Comparison of ENCODE assay signal across 9 cellular contexts in genomic region chr19:29873801-29874575, GRCh38.
A peak's percentile ranks its signal among the peaks of the same experiment; 100 is the strongest.
DNase-seq lines count a peak whose midpoint lies in the region; ATAC-seq, FAIRE-seq and TF ChIP-seq lines count a peak whose summit lies in the region.
"Had no signal": no experiment of that assay in that cellular context is flagged by ENCODE, and none has a peak within 500 bp of the region (broad histone marks: within the 10 kb centered on the region; RNA-seq: fewer than 3 reads in every experiment).

No MANE protein-coding gene starts in this region.

- in situ Hi-C loops in HepG2 (cut with HindIII; ENCODE audit: extremely low pct_ligation_motif_present, low pct_unique_long_range_greater_than_20kb) = loop anchor here (5.0 kb wide), 1 partner anchor 112 kb away; no protein-coding TSS in a partner anchor
- in situ Hi-C loops in transverse colon (cut with MboI; ENCODE audit: low pct_ligation_motif_present in 1 of 4, low pct_unique_long_range_greater_than_20kb in 1 of 4, low sequenced_read_pairs in 3 of 4) = loop anchor here in 3 of 4 donors (10.0 to 25.0 kb wide), 3 partner anchors 109 to 139 kb away; no protein-coding TSS in a partner anchor

- H3K4me1 ChIP-seq in HepG2 (ENCODE audit: insufficient read depth, low read length) (peaks cover 25% of the 10 kb centered on the region), right lobe of liver (peaks cover 0 to 10% (median 0%) of the 10 kb centered on the region in 4 donors), SK-N-SH (ENCODE audit: control insufficient read depth in 1 of 2, insufficient read depth in 2 of 2, low read depth in 1 of 2, low read length in 1 of 2) (peaks cover 0 to 6% of the 10 kb centered on the region in 2 experiments; a peak in 1 of 4 replicates), iPS-20b (ENCODE audit: insufficient read depth, low read length) (no peaks in the 10 kb centered on the region), transverse colon (peaks cover 7 to 15% (median 11%) of the 10 kb centered on the region in 4 donors)

- H3K9me3 ChIP-seq in HepG2 (ENCODE audit: low read length) = no peaks in the 10 kb centered on the region
- H3K9me3 ChIP-seq in right lobe of liver = no peaks in the 10 kb centered on the region
- no peaks in the 10 kb centered on the region for H3K9me3 ChIP-seq in SK-N-SH
- H3K9me3 ChIP-seq in iPS-20b (ENCODE audit: insufficient read depth, low read depth, low read length) = no peaks in the 10 kb centered on the region
- no peaks in the 10 kb centered on the region for H3K9me3 ChIP-seq in transverse colon

- no peak for TF ChIP-seq CTCF in HepG2 (CRISPR knock-in tag; IDR thresholded peaks at IDR 0.05)
- no peak for TF ChIP-seq CTCF in right lobe of liver (IDR thresholded peaks at IDR 0.05)
- no peak; the same call in 1 of the 2 replicates for TF ChIP-seq CTCF in SK-N-SH (IDR thresholded peaks at IDR 0.05)
- TF ChIP-seq CTCF in transverse colon (IDR thresholded peaks at IDR 0.05) = peak in 3 of 5 experiments; percentile 6 to 23 (median 8)

- CTCF ChIA-PET in HepG2 (lab: Yijun Ruan, JAX; ENCODE audit: low intra/inter-chr PET ratio, low total read pairs) (interaction anchor here (0.7 to 4.4 kb wide), 5 partner anchors 88 to 143 kb away, joined by 4 to 44 read pairs (median 8); no protein-coding TSS in a partner anchor), SK-N-SH (lab: Yijun Ruan, JAX) (interaction anchor here (0.6 to 5.5 kb wide), 39 partner anchors 9 to 775 kb away, joined by 3 to 81 read pairs (median 4); partner anchors contain the start of gene URI1)

- TF ChIP-seq EP300 in HepG2 (IDR thresholded peaks at IDR 0.05; ENCODE audit: low read depth in 2 of 2, low read length in 2 of 2) = no peak
- TF ChIP-seq EP300 in HepG2 (CRISPR knock-in tag; IDR thresholded peaks at IDR 0.05; ENCODE audit: borderline replicate concordance) = no peak
- no peak for TF ChIP-seq EP300 in SK-N-SH (IDR thresholded peaks at IDR 0.05; ENCODE audit: borderline replicate concordance in 1 of 2, low read depth in 1 of 2, low read length in 1 of 2)
- TF ChIP-seq EP300 in transverse colon (IDR thresholded peaks at IDR 0.05; ENCODE audit: low read depth) = no peak

- WGBS in HepG2 (ENCODE audit: low lambda C conversion rate) = 30% methylated on average over 30 of the region's 40 CpGs
- WGBS in right lobe of liver (ENCODE audit: insufficient coverage, low coverage, low lambda C conversion rate, missing lambda C conversion rate) = 43% methylated on average over 6 of the region's 40 CpGs
- WGBS in SK-N-SH (ENCODE audit: low lambda C conversion rate) = 50% methylated on average over 17 of the region's 40 CpGs
- 44% methylated on average over 28 of the region's 40 CpGs; no CpG with 5 or more reads in 1 of the 2 donors for WGBS in transverse colon (ENCODE audit: low coverage in 1 of 2), 2 donors

- H3K79me2 ChIP-seq in HepG2 (ENCODE audit: insufficient read depth, low read length) (no peaks in the 10 kb centered on the region), SK-N-SH (ENCODE audit: insufficient read depth) (no peaks in the 10 kb centered on the region)

- DNase-seq in HepG2 (ENCODE audit: low spot score) (no peak), right lobe of liver (no peak), SK-N-SH (peak; percentile 49), transverse colon (no peak), NCI-H1436 treated with DMSO at 0.1 percent for 48 hours (lab: John Stamatoyannopoulos, UW) (no peak)

- H3K4me2 ChIP-seq in HepG2 (ENCODE audit: low read depth, low read length) (peak overlapping the region; percentile 71), SK-N-SH (peak overlapping the region; percentile 89)

- no peaks in the 10 kb centered on the region for H3F3A ChIP-seq in SK-N-SH (replicated peaks; ENCODE audit: insufficient read depth)

- TF ChIP-seq POLR2A in HepG2 (IDR thresholded peaks at IDR 0.05; ENCODE audit: insufficient read depth in 1 of 2, low read depth in 2 of 2, low read length in 2 of 2) = no peak
- no peak for TF ChIP-seq POLR2A in right lobe of liver (IDR thresholded peaks at IDR 0.05)
- TF ChIP-seq POLR2A in transverse colon (IDR thresholded peaks at IDR 0.05) = no peak

- intact Hi-C loops in HepG2 (cut with micrococcal nuclease; ENCODE audit: unreplicated experiment) = loop anchor here (2.0 kb wide), 1 partner anchor 103 kb away; no protein-coding TSS in a partner anchor
- intact Hi-C loops in right lobe of liver (cut with DNase I) = loop anchor here (10.0 kb wide), 1 partner anchor 109 kb away; no protein-coding TSS in a partner anchor
- intact Hi-C loops in transverse colon (cut with DNase I; ENCODE audit: low total_unique reads) = loop anchor here (5.0 to 10.0 kb wide), 2 partner anchors 112 to 139 kb away; no protein-coding TSS in a partner anchor

- H3K9ac ChIP-seq in HepG2 (ENCODE audit: insufficient read depth, low read depth, low read length) = no peak overlapping the region
- no peak overlapping the region; the same call in 1 of the 2 replicates for H3K9ac ChIP-seq in SK-N-SH
- no peak overlapping the region for H3K9ac ChIP-seq in iPS-20b (ENCODE audit: low read depth, low read length)

- H4K20me1 ChIP-seq in HepG2 (ENCODE audit: insufficient read depth, low read length) (no peaks in the 10 kb centered on the region), SK-N-SH (ENCODE audit: insufficient read depth) (no peaks in the 10 kb centered on the region)

- H3K9me2 ChIP-seq in SK-N-SH = no peaks in the 10 kb centered on the region

- no peaks in the 10 kb centered on the region for H3K36me3 ChIP-seq in HepG2 (replicated peaks in 1 of 2; ENCODE audit: control insufficient read depth in 1 of 2, insufficient read depth in 2 of 2, low read length in 2 of 2)
- no peaks in the 10 kb centered on the region for H3K36me3 ChIP-seq in right lobe of liver
- no peaks in the 10 kb centered on the region for H3K36me3 ChIP-seq in SK-N-SH (replicated peaks in 1 of 2; ENCODE audit: control insufficient read depth in 1 of 2, insufficient read depth in 2 of 2, low read length in 1 of 2)
- no peaks in the 10 kb centered on the region for H3K36me3 ChIP-seq in iPS-20b (ENCODE audit: insufficient read depth, low read depth, low read length)
- no peaks in the 10 kb centered on the region for H3K36me3 ChIP-seq in transverse colon

- ATAC-seq in HepG2 (no peak), right lobe of liver (no peak), GM18519 (IDR thresholded peaks at IDR 0.05; ENCODE audit: low FRiP score, unreplicated experiment) (no peak), HG03432 (IDR thresholded peaks at IDR 0.05; ENCODE audit: unreplicated experiment) (no peak)

- no peak for TF ChIP-seq RAD21 in HepG2 (CRISPR knock-in tag; IDR thresholded peaks at IDR 0.05)
- no peak for TF ChIP-seq RAD21 in SK-N-SH (IDR thresholded peaks at IDR 0.05; ENCODE audit: low read length)

- H3K27ac ChIP-seq in HepG2 (ENCODE audit: extremely low read length, insufficient read depth, low read length) (no peak overlapping the region), right lobe of liver (no peak overlapping the region), SK-N-SH (ENCODE audit: low read depth in 2 of 2, low read length in 1 of 2) (no peak overlapping the region), iPS-20b (ENCODE audit: low read length) (no peak overlapping the region), transverse colon (no peak overlapping the region)

- POLR2A ChIA-PET in HepG2 (lab: Yijun Ruan, JAX) (no interaction called here), SK-N-SH (lab: Yijun Ruan, JAX) (no interaction called here)

- H3K4me3 ChIP-seq in HepG2 (replicated peaks in 1 of 3; ENCODE audit: insufficient read depth in 1 of 3, low read depth in 2 of 3, low read length in 3 of 3) (peak overlapping the region in 1 of 3 experiments; percentile 71; a peak in 2 of 6 replicates), right lobe of liver (peak overlapping the region in 1 of 3 donors; percentile 46), SK-N-SH (ENCODE audit: low read depth in 2 of 2, low read length in 1 of 2) (peak overlapping the region; percentile 50 to 60), iPS-20b (ENCODE audit: low read length) (peak overlapping the region; percentile 54; the same call in 1 of the 2 replicates), transverse colon (peak overlapping the region in 2 of 4 donors; percentile 36 to 48)

- H3K27me3 ChIP-seq in HepG2 (ENCODE audit: control insufficient read depth in 1 of 2, insufficient read depth in 2 of 2, low read length in 2 of 2) (peaks cover 3 to 14% of the 10 kb centered on the region in 2 experiments; a peak in 3 of 5 replicates), right lobe of liver (no peaks in the 10 kb centered on the region), SK-N-SH (ENCODE audit: insufficient read depth) (no peaks in the 10 kb centered on the region), iPS-20b (ENCODE audit: insufficient read depth, low read length) (peaks cover 28% of the 10 kb centered on the region), transverse colon (peaks cover 32% of the 10 kb centered on the region)

- H2AFZ ChIP-seq in HepG2 (ENCODE audit: low read length) (no peak overlapping the region), SK-N-SH (ENCODE audit: low read depth) (peak overlapping the region; percentile 65; the same call in 1 of the 2 replicates)

- FAIRE-seq in HepG2 (lab: Jason Lieb, UNC) = no peak
- FAIRE-seq: G401.6 had no signal

- BruUV-seq in HepG2 (replicated peaks; lab: Mats Ljungman, UMichigan) = no TSS peak

TF ChIP-seq in HepG2, 621 proteins besides CTCF, POLR2A, EP300 and RAD21 (continues in another document):
- TF ChIP-seq KDM2A (CRISPR knock-in tag; IDR thresholded peaks at IDR 0.05; ENCODE audit: borderline replicate concordance, low read depth) (no peak), ZKSCAN1 (IDR thresholded peaks at IDR 0.05; ENCODE audit: low read length) (no peak), MAZ (IDR thresholded peaks at IDR 0.05; ENCODE audit: borderline replicate concordance, low read depth, low read length) (no peak), MAZ (CRISPR knock-in tag; IDR thresholded peaks at IDR 0.05; ENCODE audit: low read depth) (0 out of 2 replicates have a peak, but pooled peaks have one; percentile 10), CEBPG (CRISPR knock-in tag; IDR thresholded peaks at IDR 0.05) (no peak), PPARG (CRISPR knock-in tag; conservative IDR thresholded peaks at IDR 0.05) (no peak)

TF ChIP-seq in SK-N-SH, 30 proteins besides CTCF, POLR2A, EP300 and RAD21 (continues in another document):
- TF ChIP-seq SIN3A (IDR thresholded peaks at IDR 0.05; ENCODE audit: borderline replicate concordance, low read depth, low read length) (no peak), FOXJ3 (CRISPR knock-in tag; IDR thresholded peaks at IDR 0.05) (no peak), FOSL2 (IDR thresholded peaks at IDR 0.05; ENCODE audit: borderline replicate concordance, low read depth) (no peak), NRF1 (IDR thresholded peaks at IDR 0.05; ENCODE audit: low read depth, low read length) (no peak), FOXM1 (IDR thresholded peaks at IDR 0.05; ENCODE audit: low read depth) (no peak), NFIC (IDR thresholded peaks at IDR 0.05; ENCODE audit: borderline replicate concordance) (no peak), MXI1 (IDR thresholded peaks at IDR 0.05; ENCODE audit: low read depth, low read length) (no peak)

Comparison
In these comparisons a context has a peak if more than half of its experiments do, and no peak if none do; other contexts are left out.
1. CTCF ChIP-seq: peak in transverse colon (3 of 5); none in HepG2 (single experiment), right lobe of liver (0 of 4) and SK-N-SH (single experiment).